ENCODE assay signal across 10 cellular contexts in the genomic region with DNA sequence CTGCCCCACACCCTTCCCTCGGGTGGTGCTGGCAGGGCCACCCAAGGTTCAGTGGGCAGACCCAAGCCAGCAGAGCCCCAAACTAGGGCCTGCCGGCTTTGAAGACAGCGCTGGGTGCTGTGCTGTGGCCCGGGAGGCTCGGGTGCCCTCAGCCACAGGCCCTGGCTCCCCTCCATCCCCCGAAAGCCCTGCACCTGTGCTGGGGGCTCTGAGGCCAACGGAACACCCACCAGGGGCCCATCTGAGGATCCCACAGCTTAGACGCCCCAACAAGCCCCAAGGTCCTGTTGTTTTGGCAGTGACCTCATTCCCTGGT. TPM values are rescaled to one million over a fixed set of nuclear protein-coding genes. Genes with fewer than 3 reads are reported as not detected.
DNase-seq lines count a peak whose midpoint lies in the region; ATAC-seq and TF ChIP-seq lines count a peak whose summit lies in the region.
"Had no signal": no experiment of that assay in that cellular context is flagged by ENCODE, and none has a peak within 500 bp of the region (broad histone marks: within the 10 kb centered on the region; RNA-seq: fewer than 3 reads in every experiment).

No MANE protein-coding gene starts in this region.

- H2AFZ ChIP-seq in MM.1S (ENCODE audit: low read length): no peak overlapping the region

- H3K4me2 ChIP-seq in MM.1S (ENCODE audit: low read depth, low read length): no peak overlapping the region

- H3K27me3 Mint-ChIP-seq in stimulated activated naive CD8-positive, alpha-beta T cell treated with anti-CD3 and anti-CD28 coated beads, Interleukin-15, Interleukin-2, amounts not matched to agents 100 ng/mL and 50 ng/mL, for 24 hours: no peaks in the 10 kb centered on the region
- no peaks in the 10 kb centered on the region for H3K27me3 Mint-ChIP-seq in activated naive CD8-positive, alpha-beta T cell treated with anti-CD3 and anti-CD28 coated beads for 36 hours
- no peaks in the 10 kb centered on the region for H3K27me3 Mint-ChIP-seq in memory B cell
- peaks cover 44% of the 10 kb centered on the region for H3K27me3 Mint-ChIP-seq in chondrocyte (ENCODE audit: low read depth)

- ATAC-seq in stimulated activated naive CD8-positive, alpha-beta T cell treated with anti-CD3 and anti-CD28 coated beads, Interleukin-15, Interleukin-2, amounts not matched to agents 100 U/mL and 50 U/mL, for 24 hours: no peak
- ATAC-seq in memory B cell (ENCODE audit: low read depth) (no peak), sciatic nerve (no peak)

- no peaks in the 10 kb centered on the region; the same call in 1 of the 2 replicates for H4K20me1 ChIP-seq in MM.1S (ENCODE audit: insufficient read depth, low read length)

- TF ChIP-seq CTCF in chondrocyte (IDR thresholded peaks at IDR 0.05): no peak
- no peak for TF ChIP-seq CTCF in MM.1S (IDR thresholded peaks at IDR 0.05; ENCODE audit: low read length)

- no peaks in the 10 kb centered on the region for H3K36me3 ChIP-seq in MM.1S (replicated peaks; ENCODE audit: insufficient read depth, low read length)
- H3K36me3 ChIP-seq: ascending aorta had no signal

- H3K79me2 ChIP-seq in MM.1S (ENCODE audit: low read length): no peaks in the 10 kb centered on the region

- no peaks in the 10 kb centered on the region for H3K9me2 ChIP-seq in MM.1S (replicated peaks; ENCODE audit: insufficient read depth, low read length)

- intact Hi-C loops in sciatic nerve (cut with DNase I): no loop called here

- H3F3A ChIP-seq in MM.1S (ENCODE audit: insufficient read depth, low read length): no peaks in the 10 kb centered on the region

- H3K4me1 Mint-ChIP-seq in stimulated activated naive CD8-positive, alpha-beta T cell treated with anti-CD3 and anti-CD28 coated beads, Interleukin-15, Interleukin-2, amounts not matched to agents 100 ng/mL and 50 ng/mL, for 24 hours (ENCODE audit: low read depth): peaks cover 93% of the 10 kb centered on the region
- peaks cover 77% of the 10 kb centered on the region for H3K4me1 Mint-ChIP-seq in activated naive CD8-positive, alpha-beta T cell treated with anti-CD3 and anti-CD28 coated beads for 36 hours
- H3K4me1 Mint-ChIP-seq in memory B cell (peaks cover 39% of the 10 kb centered on the region), chondrocyte (ENCODE audit: low read depth) (peaks cover 16% of the 10 kb centered on the region)

- H3K9me3 Mint-ChIP-seq in stimulated activated naive CD8-positive, alpha-beta T cell treated with anti-CD3 and anti-CD28 coated beads, Interleukin-15, Interleukin-2, amounts not matched to agents 100 ng/mL and 50 ng/mL, for 24 hours: no peaks in the 10 kb centered on the region
- H3K9me3 Mint-ChIP-seq in activated naive CD8-positive, alpha-beta T cell treated with anti-CD3 and anti-CD28 coated beads for 36 hours: no peaks in the 10 kb centered on the region
- H3K9me3 Mint-ChIP-seq in memory B cell (no peaks in the 10 kb centered on the region), chondrocyte (ENCODE audit: low read depth) (no peaks in the 10 kb centered on the region)

- H3K4me1 ChIP-seq in MM.1S (ENCODE audit: low read length): no peaks in the 10 kb centered on the region

- H3K27me3 ChIP-seq in MM.1S (replicated peaks; ENCODE audit: insufficient read depth, low read length): peaks cover 94% of the 10 kb centered on the region
- H3K27me3 ChIP-seq: ascending aorta had no signal

- H3K9ac ChIP-seq in MM.1S (ENCODE audit: low read length): no peak overlapping the region

- no peaks in the 10 kb centered on the region for H3K9me3 ChIP-seq in MM.1S (replicated peaks; ENCODE audit: insufficient read depth, low read length)
- H3K9me3 ChIP-seq: ascending aorta had no signal

- H3K4me3 ChIP-seq in MM.1S (ENCODE audit: low read length): no peak overlapping the region
- H3K4me3 ChIP-seq: ascending aorta had no signal

- H3K4me3 Mint-ChIP-seq in stimulated activated naive CD8-positive, alpha-beta T cell treated with anti-CD3 and anti-CD28 coated beads, Interleukin-15, Interleukin-2, amounts not matched to agents 100 ng/mL and 50 ng/mL, for 24 hours: peak overlapping the region; percentile 61
- H3K4me3 Mint-ChIP-seq in activated naive CD8-positive, alpha-beta T cell treated with anti-CD3 and anti-CD28 coated beads for 36 hours: peak overlapping the region; percentile 38
- H3K4me3 Mint-ChIP-seq in memory B cell: peak overlapping the region; percentile 49
- no peak overlapping the region for H3K4me3 Mint-ChIP-seq in chondrocyte (ENCODE audit: unreplicated experiment)

- peak overlapping the region; percentile 91 for H3K27ac Mint-ChIP-seq in stimulated activated naive CD8-positive, alpha-beta T cell treated with anti-CD3 and anti-CD28 coated beads, Interleukin-15, Interleukin-2, amounts not matched to agents 100 ng/mL and 50 ng/mL, for 24 hours
- H3K27ac Mint-ChIP-seq in activated naive CD8-positive, alpha-beta T cell treated with anti-CD3 and anti-CD28 coated beads for 36 hours: peak overlapping the region; percentile 77
- H3K27ac Mint-ChIP-seq in memory B cell (peak overlapping the region; percentile 48), chondrocyte (ENCODE audit: unreplicated experiment) (no peak overlapping the region)

- H3K27ac ChIP-seq in MM.1S (ENCODE audit: low read length): no peak overlapping the region
- H3K27ac ChIP-seq: ascending aorta had no signal

- DNase-seq in stimulated activated naive CD8-positive, alpha-beta T cell treated with anti-CD3 and anti-CD28 coated beads, Interleukin-15, Interleukin-2, amounts not matched to agents 100 U/mL and 50 U/mL, for 24 hours: no peak
- DNase-seq in activated naive CD8-positive, alpha-beta T cell treated with anti-CD3 and anti-CD28 coated beads for 36 hours: no peak
- DNase-seq in memory B cell (ENCODE audit: low spot score in 2 of 2): no peak
- DNase-seq in chondrocyte (ENCODE audit: low spot score): no peak
- no peak for DNase-seq in MM.1S
- no peak for DNase-seq in middle frontal gyrus (ENCODE audit: extremely low spot score, low spot score)
- DNase-seq in sciatic nerve (ENCODE audit: low spot score): no peak
- DNase-seq: NCI-H226 had no signal

- peaks cover 40% of the 10 kb centered on the region for H3K36me3 Mint-ChIP-seq in stimulated activated naive CD8-positive, alpha-beta T cell treated with anti-CD3 and anti-CD28 coated beads, Interleukin-15, Interleukin-2, amounts not matched to agents 100 ng/mL and 50 ng/mL, for 24 hours (ENCODE audit: low read depth)
- H3K36me3 Mint-ChIP-seq in activated naive CD8-positive, alpha-beta T cell treated with anti-CD3 and anti-CD28 coated beads for 36 hours: peaks cover 23% of the 10 kb centered on the region
- H3K36me3 Mint-ChIP-seq in memory B cell (peaks cover 9% of the 10 kb centered on the region), chondrocyte (ENCODE audit: low read depth) (no peaks in the 10 kb centered on the region)

RNA-seq across cellular contexts. Expression of a gene that starts 8.6 kb away (rescaled TPM):
- 100 to 1,000 TPM; 223 to 234 TPM for total RNA-seq in activated naive CD8-positive, alpha-beta T cell treated with anti-CD3 and anti-CD28 coated beads for 36 hours
- total RNA-seq in chondrocyte (0.15 to 1.4 TPM (median 0.87 TPM) in 3 replicates), sciatic nerve (56.7 TPM)

RNA-seq across cellular contexts. Expression of a gene that starts 27.7 kb away (rescaled TPM):
- 10 to 100 TPM; 85.9 to 93.6 TPM for total RNA-seq in activated naive CD8-positive, alpha-beta T cell treated with anti-CD3 and anti-CD28 coated beads for 36 hours
- total RNA-seq in chondrocyte (20.4 to 27.4 TPM (median 24.0 TPM) in 3 replicates), sciatic nerve (17.1 TPM)

RNA-seq across cellular contexts. Expression of a gene that starts 38.6 kb away (rescaled TPM):
- total RNA-seq in activated naive CD8-positive, alpha-beta T cell treated with anti-CD3 and anti-CD28 coated beads for 36 hours: 10 to 100 TPM; 40.3 to 44.7 TPM
- total RNA-seq in chondrocyte (225 to 333 TPM (median 329 TPM) in 3 replicates), sciatic nerve (192 TPM)

Comparison
In these comparisons a context has a peak if more than half of its experiments do, and no peak if none do; other contexts are left out.
1. RNA of a gene that starts 8.6 kb away (total RNA-seq): 223 to 234 TPM in activated naive CD8-positive, alpha-beta T cell treated with anti-CD3 and anti-CD28 coated beads for 36 hours and 56.7 TPM in sciatic nerve (single experiment); 0.15 to 1.4 TPM in chondrocyte; every median in the first group is over 10 times any median in the second.